ENCODE assay signal across 14 cellular contexts in the genomic region with DNA sequence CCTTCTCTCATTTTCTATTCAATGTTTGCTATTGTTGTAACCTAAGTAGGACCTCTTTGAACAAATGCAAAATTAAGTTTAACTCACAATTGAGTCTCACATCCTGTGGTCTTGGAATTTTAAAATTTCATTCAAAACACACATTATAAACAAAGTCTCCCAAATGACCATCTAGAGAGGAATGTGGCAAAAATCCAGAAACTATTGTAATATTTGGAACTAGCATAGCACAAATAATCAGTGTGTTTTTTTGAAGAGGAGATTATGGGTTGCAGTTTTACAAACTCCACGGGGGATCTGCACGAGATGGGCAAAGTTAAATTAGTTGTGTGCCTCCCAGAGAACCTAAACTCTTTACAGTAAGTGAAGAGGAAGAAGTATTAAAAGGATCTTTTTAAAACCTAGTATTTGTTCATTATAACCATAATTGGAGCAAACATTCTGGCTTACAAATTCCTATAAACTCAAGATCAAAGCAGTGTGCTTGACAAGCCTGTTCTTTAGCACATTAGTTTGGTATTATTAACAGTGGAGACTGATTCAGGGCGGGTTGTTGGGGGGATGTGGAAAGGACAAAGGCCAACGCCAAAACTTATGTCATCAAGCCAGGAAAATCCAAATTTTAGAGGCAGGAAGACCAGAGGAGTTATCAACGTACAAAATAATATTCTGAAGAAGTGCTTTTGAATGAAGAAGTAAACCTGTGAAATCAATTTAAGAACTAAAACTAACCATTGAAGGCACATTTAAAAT. TPM values are rescaled to one million over a fixed set of nuclear protein-coding genes. Genes with fewer than 3 reads are reported as not detected.
A peak's percentile ranks its signal among the peaks of the same experiment; 100 is the strongest.
DNase-seq lines count a peak whose midpoint lies in the region; ATAC-seq and TF ChIP-seq lines count a peak whose summit lies in the region.
"Had no signal": no experiment of that assay in that cellular context is flagged by ENCODE, and none has a peak within 500 bp of the region (broad histone marks: within the 10 kb centered on the region; RNA-seq: fewer than 3 reads in every experiment).

No MANE protein-coding gene starts in this region.

- TF ChIP-seq CTCF in AG10803 (conservative IDR thresholded peaks at IDR 0.05; ENCODE audit: low read length), result no peak

- peak; percentile 77 for DNase-seq in AG10803 (ENCODE audit: low read depth)
- peak; percentile 69 for DNase-seq in HCEC 1CT
- peak; percentile 42 for DNase-seq in amniotic epithelial cell (ENCODE audit: low read depth)
- DNase-seq in foreskin melanocyte, result peak; percentile 21
- DNase-seq in hippocampal formation (lab: John Stamatoyannopoulos, UW), result no peak
- no peak for DNase-seq in Right ventricle myocardium superior
- DNase-seq: activated CD4-positive, CD25-positive, alpha-beta regulatory T cell; Calu3; erythroblast; KBM-7; pancreas; stimulated activated CD4-positive, alpha-beta T cell treated with anti-CD3 and anti-CD28 coated beads, Interleukin-4, amount 100 ng/mL, for 4 hours had no signal

- ATAC-seq in GM18873 (IDR thresholded peaks at IDR 0.05; ENCODE audit: low FRiP score, unreplicated experiment), result no peak
- ATAC-seq in HG03159 (IDR thresholded peaks at IDR 0.05; ENCODE audit: unreplicated experiment), result no peak
- ATAC-seq in Right ventricle myocardium superior (ENCODE audit: poor library complexity), result no peak
- ATAC-seq: pancreas had no signal

- intact Hi-C loops in Right ventricle myocardium superior (cut with DNase I), result no loop called here

- no peak overlapping the region for H3K4me3 ChIP-seq in AG10803 (ENCODE audit: low read length)
- H3K4me3 ChIP-seq: pancreas had no signal

RNA-seq across cellular contexts. Expression of a gene that starts 22.4 kb away (rescaled TPM):
- 44.2 TPM for total RNA-seq in Right ventricle myocardium superior

Comparison
In these comparisons a context has a peak if more than half of its experiments do, and no peak if none do; other contexts are left out.
1. DNase-seq: peak in AG10803 (single experiment), HCEC 1CT (single experiment), amniotic epithelial cell (single experiment) and foreskin melanocyte (single experiment); none in hippocampal formation (0 of 2) and Right ventricle myocardium superior (single experiment).